Comparison of ENCODE assay signal across 9 cellular contexts in genomic region chr3:48564022-48564421, GRCh38. TPM values are rescaled to one million over a fixed set of nuclear protein-coding genes. Genes with fewer than 3 reads are reported as not detected.
DNase-seq lines count a peak whose midpoint lies in the region; ATAC-seq and TF ChIP-seq lines count a peak whose summit lies in the region.
"Had no signal": no experiment of that assay in that cellular context is flagged by ENCODE, and none has a peak within 500 bp of the region (broad histone marks: within the 10 kb centered on the region; RNA-seq: fewer than 3 reads in every experiment).

No MANE protein-coding gene starts in this region.

- no peak for TF ChIP-seq POLR2A in esophagus muscularis mucosa (IDR thresholded peaks at IDR 0.05; ENCODE audit: low read depth)

- intact Hi-C loops in esophagus muscularis mucosa (cut with DNase I), result no loop called here

- H3K4me1 ChIP-seq in esophagus muscularis mucosa, result peaks cover 22 to 38% (median 30%) of the 10 kb centered on the region in 4 donors

- H3K27ac Mint-ChIP-seq in T-helper 2 cell treated with Interferon-gamma antibody and Interleukin-4, amounts not matched to agents 5 μg/mL and 100 μg/mL, for 36 hours, result no peak overlapping the region
- H3K27ac Mint-ChIP-seq: B cell had no signal

- no peaks in the 10 kb centered on the region for H3K9me3 ChIP-seq in esophagus muscularis mucosa

- H3K9me3 Mint-ChIP-seq in T-helper 2 cell treated with Interferon-gamma antibody and Interleukin-4, amounts not matched to agents 5 μg/mL and 100 μg/mL, for 36 hours, result no peaks in the 10 kb centered on the region

- no peak overlapping the region for H3K4me3 ChIP-seq in foreskin fibroblast (ENCODE audit: low read depth in 1 of 2, low read length in 2 of 2)
- H3K4me3 ChIP-seq in esophagus muscularis mucosa, result no peak overlapping the region

- no peak for TF ChIP-seq EP300 in esophagus muscularis mucosa (IDR thresholded peaks at IDR 0.05)

- in situ Hi-C loops in GM13977 (cut with MboI; ENCODE audit: low pct_unique_long_range_greater_than_20kb, low sequenced_read_pairs, unreplicated experiment), result no loop called here

- no peak overlapping the region for H3K4me3 Mint-ChIP-seq in T-helper 2 cell treated with Interferon-gamma antibody and Interleukin-4, amounts not matched to agents 5 μg/mL and 100 μg/mL, for 36 hours
- H3K4me3 Mint-ChIP-seq: B cell had no signal

- no peak for TF ChIP-seq CTCF in foreskin fibroblast (IDR thresholded peaks at IDR 0.05; ENCODE audit: low read depth, low read length)
- no peak for TF ChIP-seq CTCF in esophagus muscularis mucosa (IDR thresholded peaks at IDR 0.05)
- TF ChIP-seq CTCF in GM13977 (IDR thresholded peaks at IDR 0.05; ENCODE audit: extremely low read depth, insufficient read depth, missing control alignments), result no peak

- no peaks in the 10 kb centered on the region for H3K27me3 Mint-ChIP-seq in T-helper 2 cell treated with Interferon-gamma antibody and Interleukin-4, amounts not matched to agents 5 μg/mL and 100 μg/mL, for 36 hours (ENCODE audit: low read depth)
- H3K27me3 Mint-ChIP-seq: B cell had no signal

- DNase-seq in activated CD4-positive, CD25-positive, alpha-beta regulatory T cell treated with anti-CD3 and anti-CD28 coated beads, Interleukin-2, amount 50 U/mL, for 72 hours, result no peak
- DNase-seq in T-helper 2 cell treated with Interferon-gamma antibody and Interleukin-4, amounts not matched to agents 5 μg/mL and 100 μg/mL, for 36 hours (ENCODE audit: low spot score), result peak; percentile 14
- DNase-seq in foreskin fibroblast (peak; percentile 88 to 90), NCI-H1694 treated with DMSO at 0.1 percent for 48 hours (lab: John Stamatoyannopoulos, UW) (no peak), esophagus muscularis mucosa (ENCODE audit: extremely low spot score) (no peak), GM13977 (ENCODE audit: low spot score) (no peak)
- peak; percentile 39 to 40 for DNase-seq in stimulated activated CD8-positive, alpha-beta memory T cell treated with anti-CD3 and anti-CD28 coated beads, Interleukin-2, amount 100 ng/mL, for 48 hours (ENCODE audit: low read depth in 2 of 2)

- H3K36me3 ChIP-seq in esophagus muscularis mucosa, result no peaks in the 10 kb centered on the region

- H3K36me3 Mint-ChIP-seq in T-helper 2 cell treated with Interferon-gamma antibody and Interleukin-4, amounts not matched to agents 5 μg/mL and 100 μg/mL, for 36 hours (ENCODE audit: low read depth), result no peaks in the 10 kb centered on the region

- peaks cover 15% of the 10 kb centered on the region for H3K4me1 Mint-ChIP-seq in T-helper 2 cell treated with Interferon-gamma antibody and Interleukin-4, amounts not matched to agents 5 μg/mL and 100 μg/mL, for 36 hours (ENCODE audit: low read depth)

- H3K27me3 ChIP-seq in esophagus muscularis mucosa, result no peaks in the 10 kb centered on the region

- ATAC-seq in activated CD4-positive, CD25-positive, alpha-beta regulatory T cell treated with anti-CD3 and anti-CD28 coated beads, Interleukin-2, amount 50 U/mL, for 24 hours, result peak; percentile 26 to 36

- 50% methylated on average over 3 of the region's 10 CpGs for WGBS in esophagus muscularis mucosa

- peak overlapping the region in 2 of 4 donors; percentile 46 to 52 for H3K27ac ChIP-seq in esophagus muscularis mucosa (replicated peaks in 1 of 4)

RNA-seq across cellular contexts. Expression of gene UCN2, which starts 0.4 kb away (rescaled TPM):
- total RNA-seq in esophagus muscularis mucosa, result not detected
- total RNA-seq: B cell had no signal

RNA-seq across cellular contexts. Expression of gene PFKFB4, which starts 7.4 kb away (rescaled TPM):
- total RNA-seq in esophagus muscularis mucosa, result 1 to 10 TPM; 1.8 to 2.9 (median 1.9) TPM

RNA-seq across cellular contexts. Expression of gene COL7A1, which starts 31.1 kb away (rescaled TPM):
- total RNA-seq in esophagus muscularis mucosa, result 1 to 10 TPM; 1.2 to 2.9 (median 2.1) TPM

RNA-seq across cellular contexts. Expression of gene UQCRC1, which starts 45.4 kb away (rescaled TPM):
- total RNA-seq in esophagus muscularis mucosa, result 100 to 1,000 TPM; 265 to 340 (median 295) TPM

RNA-seq across cellular contexts. Expression of gene TMEM89, which starts 57.5 kb away (rescaled TPM):
- total RNA-seq in esophagus muscularis mucosa, result not detected
- total RNA-seq: B cell had no signal

Comparison
In these comparisons a context has a peak if more than half of its experiments do, and no peak if none do; other contexts are left out.
1. DNase-seq: peak in T-helper 2 cell treated with Interferon-gamma antibody and Interleukin-4, amounts not matched to agents 5 μg/mL and 100 μg/mL, for 36 hours (single experiment), foreskin fibroblast (2 of 2) and stimulated activated CD8-positive, alpha-beta memory T cell treated with anti-CD3 and anti-CD28 coated beads, Interleukin-2, amount 100 ng/mL, for 48 hours (2 of 2); none in activated CD4-positive, CD25-positive, alpha-beta regulatory T cell treated with anti-CD3 and anti-CD28 coated beads, Interleukin-2, amount 50 U/mL, for 72 hours (single experiment), NCI-H1694 treated with DMSO at 0.1 percent for 48 hours (single experiment), esophagus muscularis mucosa (single experiment) and GM13977 (single experiment).